In the genomic region with DNA sequence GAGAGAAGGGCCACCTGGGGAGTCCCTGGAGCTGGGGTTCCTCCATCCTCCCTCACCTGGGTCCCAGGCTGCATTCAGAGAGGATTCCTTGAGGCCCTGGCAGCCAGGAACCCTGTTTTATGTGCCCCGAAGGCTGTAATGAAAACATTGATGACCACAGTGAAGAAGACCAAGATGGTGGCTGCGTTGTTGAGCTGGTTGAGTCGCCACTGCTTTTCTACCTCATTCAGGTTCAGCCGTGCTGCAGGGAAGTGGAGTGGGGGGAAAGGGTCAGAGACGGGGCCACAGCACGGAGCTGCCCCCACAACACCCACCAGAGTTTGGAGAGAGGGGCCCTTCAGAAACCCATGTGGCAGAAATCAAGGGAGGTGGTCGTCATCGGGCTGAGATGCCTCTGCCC, we compare ENCODE assay signal across 17 cellular contexts.
DNase-seq lines count a peak whose midpoint lies in the region; ATAC-seq, FAIRE-seq and TF ChIP-seq lines count a peak whose summit lies in the region.
"Had no signal": no experiment of that assay in that cellular context is flagged by ENCODE, and none has a peak within 500 bp of the region (broad histone marks: within the 10 kb centered on the region; RNA-seq: fewer than 3 reads in every experiment).

No MANE protein-coding gene starts in this region.

- H3K4me1 Mint-ChIP-seq in activated CD4-positive, alpha-beta T cell treated with anti-CD3 and anti-CD28 coated beads, Interleukin-2, amount 10 ng/mL, durations not matched to agents 7 days and 5 days, result peaks cover 90% of the 10 kb centered on the region
- H3K4me1 Mint-ChIP-seq in CD4-positive, CD25-positive, alpha-beta regulatory T cell, result peaks cover 24 to 88% (median 57%) of the 10 kb centered on the region in 4 donors
- H3K4me1 Mint-ChIP-seq in activated CD8-positive, alpha-beta T cell treated with anti-CD3 and anti-CD28 coated beads for 36 hours (ENCODE audit: low read depth), result peaks cover 74% of the 10 kb centered on the region
- H3K4me1 Mint-ChIP-seq in naive thymus-derived CD8-positive, alpha-beta T cell, result peaks cover 50 to 94% (median 85%) of the 10 kb centered on the region in 4 donors
- peaks cover 3% of the 10 kb centered on the region for H3K4me1 Mint-ChIP-seq in GM23338

- no peaks in the 10 kb centered on the region for H3F3A ChIP-seq in GM23338 (replicated peaks; ENCODE audit: low read depth)

- no peaks in the 10 kb centered on the region for H3K9me2 ChIP-seq in GM23338 (ENCODE audit: insufficient read depth)

- peak overlapping the region; percentile 10 for H3K4me3 Mint-ChIP-seq in activated CD4-positive, alpha-beta T cell treated with anti-CD3 and anti-CD28 coated beads, Interleukin-2, amount 10 ng/mL, durations not matched to agents 7 days and 5 days
- peak overlapping the region; percentile 42 to 86 (median 80) for H3K4me3 Mint-ChIP-seq in CD4-positive, CD25-positive, alpha-beta regulatory T cell
- H3K4me3 Mint-ChIP-seq in activated CD8-positive, alpha-beta T cell treated with anti-CD3 and anti-CD28 coated beads for 36 hours, result no peak overlapping the region
- H3K4me3 Mint-ChIP-seq in naive thymus-derived CD8-positive, alpha-beta T cell, result peak overlapping the region; percentile 7 to 90 (median 79)
- no peak overlapping the region for H3K4me3 Mint-ChIP-seq in GM23338
- H3K4me3 Mint-ChIP-seq: CD14-positive monocyte had no signal

- no peak overlapping the region for H2AFZ ChIP-seq in GM23338

- no peaks in the 10 kb centered on the region for H4K20me1 ChIP-seq in GM23338 (replicated peaks; ENCODE audit: insufficient read depth)

- no peak for DNase-seq in activated CD4-positive, alpha-beta T cell treated with anti-CD3 and anti-CD28 coated beads, Interleukin-2, amount 10 ng/mL, durations not matched to agents 7 days and 5 days
- DNase-seq in activated CD4-positive, alpha-beta T cell treated with anti-CD3 and anti-CD28 coated beads, Interleukin-2, amount 50 U/mL, for 4 hours, result no peak
- no peak for DNase-seq in CD4-positive, CD25-positive, alpha-beta regulatory T cell
- no peak for DNase-seq in activated CD8-positive, alpha-beta T cell treated with anti-CD3 and anti-CD28 coated beads for 36 hours
- DNase-seq in naive thymus-derived CD8-positive, alpha-beta T cell, result peak in 1 of 10 donors; percentile 52
- DNase-seq in pancreas, result no peak
- no peak for DNase-seq in NCI-H2029 (lab: John Stamatoyannopoulos, UW)
- DNase-seq in GM23338 (ENCODE audit: low spot score), result no peak
- DNase-seq: KBM-7; NCI-H1092; NCI-H345; NCI-H526 treated with DMSO at 0.1 percent for 48 hours; NK-92 treated with Interleukin-12 subunit alpha and Interleukin-12 subunit beta, amount 100 ng/mL, for 24 hours had no signal

- CTCF ChIA-PET in activated CD4-positive, alpha-beta T cell treated with anti-CD3 and anti-CD28 coated beads, Interleukin-2, amount 10 ng/mL, durations not matched to agents 7 days and 5 days (lab: Charles Lee), result interaction anchor here (1.1 to 3.8 kb wide), 2 partner anchors 11 to 18 kb away, joined by 3 to 15 read pairs; no protein-coding TSS in a partner anchor
- CTCF ChIA-PET in activated CD8-positive, alpha-beta T cell treated with anti-CD3 and anti-CD28 coated beads for 36 hours (lab: Charles Lee), result interaction anchor here (1.0 to 3.1 kb wide), 5 partner anchors 11 to 384 kb away, joined by 3 to 14 read pairs (median 6); partner anchors contain the start of gene RAD52

- no peak overlapping the region for H3K4me2 ChIP-seq in GM23338

- 67 to 75% methylated on average over 8 of the region's 8 CpGs for WGBS in pancreas, 2 donors

- no peaks in the 10 kb centered on the region for H3K9me3 ChIP-seq in CD4-positive, CD25-positive, alpha-beta regulatory T cell (ENCODE audit: control insufficient read depth in 2 of 2, low read length in 2 of 2)
- H3K9me3 ChIP-seq in pancreas, result no peaks in the 10 kb centered on the region

- H3K9me3 Mint-ChIP-seq in activated CD4-positive, alpha-beta T cell treated with anti-CD3 and anti-CD28 coated beads, Interleukin-2, amount 10 ng/mL, durations not matched to agents 7 days and 5 days, result no peaks in the 10 kb centered on the region
- no peaks in the 10 kb centered on the region for H3K9me3 Mint-ChIP-seq in CD4-positive, CD25-positive, alpha-beta regulatory T cell
- H3K9me3 Mint-ChIP-seq in activated CD8-positive, alpha-beta T cell treated with anti-CD3 and anti-CD28 coated beads for 36 hours, result no peaks in the 10 kb centered on the region
- H3K9me3 Mint-ChIP-seq in naive thymus-derived CD8-positive, alpha-beta T cell, result no peaks in the 10 kb centered on the region
- no peaks in the 10 kb centered on the region for H3K9me3 Mint-ChIP-seq in GM23338
- H3K9me3 Mint-ChIP-seq: CD14-positive monocyte had no signal

- ATAC-seq in CD4-positive, CD25-positive, alpha-beta regulatory T cell (ENCODE audit: low read depth in 2 of 2), result no peak
- ATAC-seq in activated CD8-positive, alpha-beta T cell treated with anti-CD3 and anti-CD28 coated beads for 36 hours, result no peak
- ATAC-seq in naive thymus-derived CD8-positive, alpha-beta T cell, result no peak
- ATAC-seq in pancreas (no peak), GM23338 (no peak)

- no peaks in the 10 kb centered on the region for H3K27me3 ChIP-seq in CD4-positive, CD25-positive, alpha-beta regulatory T cell (ENCODE audit: control insufficient read depth, insufficient read depth, low read length)
- H3K27me3 ChIP-seq in pancreas (no peaks in the 10 kb centered on the region), GM23338 (ENCODE audit: insufficient read depth) (no peaks in the 10 kb centered on the region)

- H3K4me3 ChIP-seq in CD4-positive, CD25-positive, alpha-beta regulatory T cell (ENCODE audit: low read depth, low read length), result no peak overlapping the region
- H3K4me3 ChIP-seq in pancreas (no peak overlapping the region), GM23338 (no peak overlapping the region)

- H3K27ac Mint-ChIP-seq in activated CD4-positive, alpha-beta T cell treated with anti-CD3 and anti-CD28 coated beads, Interleukin-2, amount 10 ng/mL, durations not matched to agents 7 days and 5 days, result peak overlapping the region; percentile 71
- peak overlapping the region; percentile 91 to 99 (median 92) for H3K27ac Mint-ChIP-seq in CD4-positive, CD25-positive, alpha-beta regulatory T cell
- peak overlapping the region; percentile 21 for H3K27ac Mint-ChIP-seq in activated CD8-positive, alpha-beta T cell treated with anti-CD3 and anti-CD28 coated beads for 36 hours
- peak overlapping the region; percentile 57 to 99 (median 95) for H3K27ac Mint-ChIP-seq in naive thymus-derived CD8-positive, alpha-beta T cell
- H3K27ac Mint-ChIP-seq in GM23338, result no peak overlapping the region

- H3K36me3 ChIP-seq in CD4-positive, CD25-positive, alpha-beta regulatory T cell (ENCODE audit: control insufficient read depth, insufficient read depth, low read length), result no peaks in the 10 kb centered on the region
- H3K36me3 ChIP-seq in pancreas (no peaks in the 10 kb centered on the region), GM23338 (ENCODE audit: insufficient read depth) (no peaks in the 10 kb centered on the region)

- intact Hi-C loops in activated CD8-positive, alpha-beta T cell treated with anti-CD3 and anti-CD28 coated beads for 36 hours (cut with micrococcal nuclease), result loop anchor here (10.0 kb wide), 1 partner anchor 380 kb away; the partner anchor contains the start of gene RAD52
- intact Hi-C loops in pancreas (cut with DNase I), result loop anchor here in 2 of 3 donors (10.0 kb wide), 3 partner anchors 190 to 530 kb away; partner anchors contain the start of gene WNK1 (in 1 of the 2)

- no peaks in the 10 kb centered on the region for H3K79me2 ChIP-seq in GM23338 (replicated peaks; ENCODE audit: insufficient read depth)

- no peak for FAIRE-seq in pancreas (lab: Jason Lieb, UNC)
- FAIRE-seq: D721Med, H54 had no signal

- peaks cover 60% of the 10 kb centered on the region for H3K4me1 ChIP-seq in CD4-positive, CD25-positive, alpha-beta regulatory T cell (ENCODE audit: control insufficient read depth, insufficient read depth, low read length, poor library complexity, severe bottlenecking)
- H3K4me1 ChIP-seq in pancreas (no peaks in the 10 kb centered on the region), GM23338 (ENCODE audit: insufficient read depth) (peaks cover 3% of the 10 kb centered on the region; the same call in 1 of the 2 replicates)

- POLR2A ChIA-PET in activated CD4-positive, alpha-beta T cell treated with anti-CD3 and anti-CD28 coated beads, Interleukin-2, amount 10 ng/mL, durations not matched to agents 7 days and 5 days (lab: Charles Lee), result no interaction called here
- POLR2A ChIA-PET in activated CD8-positive, alpha-beta T cell treated with anti-CD3 and anti-CD28 coated beads for 36 hours (lab: Charles Lee), result interaction anchor here (1.0 to 1.4 kb wide), 4 partner anchors 11 to 188 kb away, joined by 3 to 4 read pairs (median 4); no protein-coding TSS in a partner anchor
- POLR2A ChIA-PET in naive thymus-derived CD8-positive, alpha-beta T cell (lab: Charles Lee), result interaction anchor here (2.5 kb wide), 1 partner anchor 188 kb away, joined by 18 read pairs; the partner anchor contains the start of gene WNK1

- H3K27ac ChIP-seq in CD4-positive, CD25-positive, alpha-beta regulatory T cell (ENCODE audit: insufficient read depth, low read length, poor library complexity, severe bottlenecking), result peak overlapping the region; percentile 34
- H3K27ac ChIP-seq in pancreas, result no peak overlapping the region
- H3K27ac ChIP-seq in GM23338 (ENCODE audit: low read depth), result no peak overlapping the region
- H3K27ac ChIP-seq: RWPE1 had no signal

- no peak for TF ChIP-seq CTCF in activated CD8-positive, alpha-beta T cell treated with anti-CD3 and anti-CD28 coated beads for 36 hours (IDR thresholded peaks at IDR 0.05)
- TF ChIP-seq CTCF in pancreas (IDR thresholded peaks at IDR 0.05), result no peak
- no peak for TF ChIP-seq CTCF in GM23338 (conservative IDR thresholded peaks at IDR 0.05; ENCODE audit: low read depth in 2 of 2)

- peaks cover 18% of the 10 kb centered on the region for H3K36me3 Mint-ChIP-seq in activated CD4-positive, alpha-beta T cell treated with anti-CD3 and anti-CD28 coated beads, Interleukin-2, amount 10 ng/mL, durations not matched to agents 7 days and 5 days (ENCODE audit: low read depth)
- H3K36me3 Mint-ChIP-seq in CD4-positive, CD25-positive, alpha-beta regulatory T cell, result peaks cover 17% of the 10 kb centered on the region
- no peaks in the 10 kb centered on the region for H3K36me3 Mint-ChIP-seq in activated CD8-positive, alpha-beta T cell treated with anti-CD3 and anti-CD28 coated beads for 36 hours (ENCODE audit: low read depth)
- H3K36me3 Mint-ChIP-seq in naive thymus-derived CD8-positive, alpha-beta T cell, result peaks cover 0 to 4% (median 0%) of the 10 kb centered on the region in 3 donors
- H3K36me3 Mint-ChIP-seq in GM23338 (ENCODE audit: low read depth), result no peaks in the 10 kb centered on the region; the same call in 2 of the 3 replicates

- H3K27me3 Mint-ChIP-seq in activated CD4-positive, alpha-beta T cell treated with anti-CD3 and anti-CD28 coated beads, Interleukin-2, amount 10 ng/mL, durations not matched to agents 7 days and 5 days, result no peaks in the 10 kb centered on the region
- H3K27me3 Mint-ChIP-seq in CD4-positive, CD25-positive, alpha-beta regulatory T cell, result no peaks in the 10 kb centered on the region
- H3K27me3 Mint-ChIP-seq in activated CD8-positive, alpha-beta T cell treated with anti-CD3 and anti-CD28 coated beads for 36 hours, result no peaks in the 10 kb centered on the region
- H3K27me3 Mint-ChIP-seq in naive thymus-derived CD8-positive, alpha-beta T cell, result no peaks in the 10 kb centered on the region
- H3K27me3 Mint-ChIP-seq in GM23338 (ENCODE audit: insufficient read depth, low read depth, poor library complexity), result peaks cover 18% of the 10 kb centered on the region

Comparison
In these comparisons a context has a peak if more than half of its experiments do, and no peak if none do; other contexts are left out.
1. H3K4me3 Mint-ChIP-seq: peak in activated CD4-positive, alpha-beta T cell treated with anti-CD3 and anti-CD28 coated beads, Interleukin-2, amount 10 ng/mL, durations not matched to agents 7 days and 5 days (single experiment), CD4-positive, CD25-positive, alpha-beta regulatory T cell (4 of 4) and naive thymus-derived CD8-positive, alpha-beta T cell (10 of 10); none in activated CD8-positive, alpha-beta T cell treated with anti-CD3 and anti-CD28 coated beads for 36 hours (single experiment) and GM23338 (single experiment).